Comparison of ENCODE assay signal across 5 cellular contexts in genomic region chr19:1884719-1885334, GRCh38. TPM values are rescaled to one million over a fixed set of nuclear protein-coding genes. Genes with fewer than 3 reads are reported as not detected.
DNase-seq lines count a peak whose midpoint lies in the region; ATAC-seq and TF ChIP-seq lines count a peak whose summit lies in the region.

No MANE protein-coding gene starts in this region.

- DNase-seq in HFFc6: no peak
- no peak for DNase-seq in WTC11 (ENCODE audit: low spot score)
- peak; percentile 40 for DNase-seq in left kidney (ENCODE audit: low read depth, low spot score)
- no peak for DNase-seq in islet precursor cell
- no peak for DNase-seq in NCI-H82 treated with DMSO at 0.1 percent for 48 hours (lab: John Stamatoyannopoulos, UW; ENCODE audit: unreplicated experiment)

- POLR2A ChIA-PET in WTC11 (lab: Charles Lee): interaction anchor here (1.1 kb wide), 2 partner anchors 9 to 10 kb away, joined by 4 to 5 read pairs; no protein-coding TSS in a partner anchor

- H3K27ac Mint-ChIP-seq in HFFc6: peak overlapping the region; percentile 82
- H3K27ac Mint-ChIP-seq in WTC11: peak overlapping the region; percentile 91

- H3K4me3 Mint-ChIP-seq in HFFc6 (peak overlapping the region; percentile 95), WTC11 (peak overlapping the region; percentile 98)

- TF ChIP-seq CTCF in HFFc6 (IDR thresholded peaks at IDR 0.05) (no peak), WTC11 (IDR thresholded peaks at IDR 0.05) (no peak)

- H3K36me3 Mint-ChIP-seq in HFFc6 (ENCODE audit: low read depth) (no peaks in the 10 kb centered on the region; the same call in 1 of the 2 replicates), WTC11 (no peaks in the 10 kb centered on the region)

- H3K4me1 Mint-ChIP-seq in HFFc6 (ENCODE audit: low read depth) (peaks cover 21% of the 10 kb centered on the region), WTC11 (peaks cover 27% of the 10 kb centered on the region)

- H3K9me3 Mint-ChIP-seq in HFFc6 (no peaks in the 10 kb centered on the region), WTC11 (no peaks in the 10 kb centered on the region)

- ATAC-seq in WTC11: peak; percentile 12

- CTCF ChIA-PET in WTC11 (lab: Charles Lee): interaction anchor here (0.7 to 2.8 kb wide), 8 partner anchors 8 to 157 kb away, joined by 3 to 14 read pairs (median 4); no protein-coding TSS in a partner anchor

- H3K27me3 Mint-ChIP-seq in HFFc6 (ENCODE audit: insufficient read depth): no peaks in the 10 kb centered on the region; the same call in 1 of the 2 replicates
- H3K27me3 Mint-ChIP-seq in WTC11 (ENCODE audit: low read depth): peaks cover 2% of the 10 kb centered on the region; the same call in 1 of the 2 replicates

TF ChIP-seq in WTC11, 78 proteins besides CTCF, POLR2A, EP300 and RAD21:
- TF ChIP-seq ZNF416 (CRISPR knock-in tag; IDR thresholded peaks at IDR 0.05): no peak
- TF ChIP-seq ARID4B (CRISPR knock-in tag; IDR thresholded peaks at IDR 0.05; ENCODE audit: borderline replicate concordance): peak; percentile 17; the same call in 1 of the 2 replicates
- TF ChIP-seq, protein P1, sequence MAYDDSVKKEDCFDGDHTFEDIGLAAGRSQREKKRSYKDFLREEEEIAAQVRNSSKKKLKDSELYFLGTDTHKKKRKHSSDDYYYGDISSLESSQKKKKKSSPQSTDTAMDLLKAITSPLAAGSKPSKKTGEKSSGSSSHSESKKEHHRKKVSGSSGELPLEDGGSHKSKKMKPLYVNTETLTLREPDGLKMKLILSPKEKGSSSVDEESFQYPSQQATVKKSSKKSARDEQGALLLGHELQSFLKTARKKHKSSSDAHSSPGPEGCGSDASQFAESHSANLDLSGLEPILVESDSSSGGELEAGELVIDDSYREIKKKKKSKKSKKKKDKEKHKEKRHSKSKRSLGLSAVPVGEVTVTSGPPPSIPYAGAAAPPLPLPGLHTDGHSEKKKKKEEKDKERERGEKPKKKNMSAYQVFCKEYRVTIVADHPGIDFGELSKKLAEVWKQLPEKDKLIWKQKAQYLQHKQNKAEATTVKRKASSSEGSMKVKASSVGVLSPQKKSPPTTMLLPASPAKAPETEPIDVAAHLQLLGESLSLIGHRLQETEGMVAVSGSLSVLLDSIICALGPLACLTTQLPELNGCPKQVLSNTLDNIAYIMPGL (CRISPR knock-in tag; IDR thresholded peaks at IDR 0.05): 0 out of 2 replicates have a peak, but pooled peaks have one; percentile 12

RNA-seq across cellular contexts. Expression of gene ABHD17A, which starts 0.5 kb away (rescaled TPM):
- 10 to 100 TPM; 61.0 to 80.0 (median 67.9) TPM for total RNA-seq in HFFc6 (2021; fragmentation: NEBNext Ultra II Directional; extraction: Animal tissue kit (Norgen Biotek cat#: 25700))
- 55.0 to 60.7 TPM (median 57.3 TPM) in 3 replicates for total RNA-seq in WTC11 (2021)

RNA-seq across cellular contexts. Expression of gene ADAT3, which starts 20.4 kb away (rescaled TPM):
- 1 to 10 TPM; 2.3 to 4.2 (median 3.0) TPM for total RNA-seq in HFFc6 (2021; fragmentation: NEBNext Ultra II Directional; extraction: Animal tissue kit (Norgen Biotek cat#: 25700))
- total RNA-seq in WTC11 (2021): 15.0 to 20.3 TPM (median 15.9 TPM) in 3 replicates

RNA-seq across cellular contexts. Expression of gene SCAMP4, which starts 20.4 kb away (rescaled TPM):
- total RNA-seq in HFFc6 (2021; fragmentation: NEBNext Ultra II Directional; extraction: Animal tissue kit (Norgen Biotek cat#: 25700)): 10 to 100 TPM; 51.7 to 84.8 (median 58.5) TPM
- total RNA-seq in WTC11 (2021): 81.3 to 86.1 TPM (median 86.1 TPM) in 3 replicates

RNA-seq across cellular contexts. Expression of gene KLF16, which starts 21.4 kb away (rescaled TPM):
- 10 to 100 TPM; 37.7 to 48.3 (median 41.6) TPM for total RNA-seq in HFFc6 (2021; fragmentation: NEBNext Ultra II Directional; extraction: Animal tissue kit (Norgen Biotek cat#: 25700))
- total RNA-seq in WTC11 (2021): 54.4 to 64.0 TPM (median 55.4 TPM) in 3 replicates

RNA-seq across cellular contexts. Expression of gene REXO1, which starts 36.5 kb away (rescaled TPM):
- total RNA-seq in HFFc6 (2021; fragmentation: NEBNext Ultra II Directional; extraction: Animal tissue kit (Norgen Biotek cat#: 25700)): 10 to 100 TPM; 32.9 to 38.2 (median 34.6) TPM
- 48.9 to 61.1 TPM (median 50.1 TPM) in 3 replicates for total RNA-seq in WTC11 (2021)
